19 cellular contexts compared by ENCODE assay signal in genomic region chr4:165720411-165721082, GRCh38.
"Had no signal": no experiment of that assay in that cellular context is flagged by ENCODE, and none has a peak within 500 bp of the region (broad histone marks: within the 10 kb centered on the region; RNA-seq: fewer than 3 reads in every experiment).

No MANE protein-coding gene starts in this region.

- H3K36me3 ChIP-seq: brain microvascular endothelial cell, heart right ventricle, upper lobe of left lung, WERI-Rb-1 had no signal

- H3K27me3 ChIP-seq: brain microvascular endothelial cell, heart right ventricle, upper lobe of left lung had no signal

- ATAC-seq: activated CD8-positive, alpha-beta T cell treated with anti-CD3 and anti-CD28 coated beads, Interleukin-2, amount 10 ng/mL, durations not matched to agents 7 days and 5 days; activated naive CD4-positive, alpha-beta T cell treated with anti-CD3 and anti-CD28 coated beads, Interleukin-2, amount 50 U/mL, for 72 hours; activated T-helper 17 cell treated with anti-CD3 and anti-CD28 coated beads, Interleukin-2, amount 50 U/mL, for 72 hours; left colon; natural killer cell had no signal

- H3K27ac ChIP-seq: brain microvascular endothelial cell, heart right ventricle, upper lobe of left lung, WERI-Rb-1 had no signal

- H3K9me3 ChIP-seq: upper lobe of left lung had no signal

- H3K4me3 ChIP-seq: heart right ventricle, lung, upper lobe of left lung had no signal

- DNase-seq: activated CD4-positive, alpha-beta T cell treated with anti-CD3 and anti-CD28 coated beads, Interleukin-2, amount 10 ng/mL, durations not matched to agents 7 days and 5 days; activated CD4-positive, CD25-positive, alpha-beta regulatory T cell treated with anti-CD3 and anti-CD28 coated beads, Interleukin-2, amount 50 U/mL, for 72 hours; activated CD8-positive, alpha-beta T cell treated with anti-CD3 and anti-CD28 coated beads, Interleukin-2, amount 10 ng/mL, durations not matched to agents 7 days and 5 days; aorta; brain microvascular endothelial cell; caudate nucleus; effector CD4-positive, alpha-beta T cell; erythroblast; foreskin fibroblast; heart right ventricle; left colon; natural killer cell; stimulated activated CD4-positive, alpha-beta T cell treated with anti-CD3 and anti-CD28 coated beads, Interleukin-4, amount 100 ng/mL, for 24 hours; stimulated activated naive CD4-positive, alpha-beta T cell treated with Interleukin-2 at 50 U/mL for 16 hours; upper lobe of left lung had no signal
